ENCODE assay signal across 14 cellular contexts in the genomic region with DNA sequence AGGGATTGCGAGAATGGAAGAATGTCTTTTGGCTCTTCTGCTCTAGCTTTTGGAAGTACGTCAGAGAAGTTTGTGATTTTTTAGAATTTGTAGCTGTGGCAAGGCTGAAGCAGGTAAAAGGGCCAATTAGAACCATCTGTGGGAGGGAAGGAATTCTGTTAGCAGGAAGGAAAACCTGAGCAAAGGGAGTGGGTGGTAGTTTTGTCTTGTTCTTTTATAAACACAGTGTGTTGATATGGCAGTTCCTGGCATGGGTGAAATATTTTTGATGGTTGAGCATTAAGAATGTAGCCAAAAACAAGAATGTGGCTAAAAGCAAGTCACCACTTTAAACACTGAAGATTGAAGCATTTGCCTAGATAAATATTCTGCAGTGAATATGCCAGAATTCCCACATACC. TPM values are rescaled to one million over a fixed set of nuclear protein-coding genes. Genes with fewer than 3 reads are reported as not detected.
DNase-seq lines count a peak whose midpoint lies in the region; ATAC-seq, FAIRE-seq and TF ChIP-seq lines count a peak whose summit lies in the region.
"Had no signal": no experiment of that assay in that cellular context is flagged by ENCODE, and none has a peak within 500 bp of the region (broad histone marks: within the 10 kb centered on the region; RNA-seq: fewer than 3 reads in every experiment).

No MANE protein-coding gene starts in this region.

- DNase-seq in cardiac muscle cell (ENCODE audit: low read depth in 1 of 2, low spot score in 1 of 2) (no peak), left ventricle myocardium inferior (no peak), H1 (ENCODE audit: low read depth in 1 of 2, low spot score in 2 of 2) (no peak), psoas muscle (no peak), D721Med (ENCODE audit: insufficient read length, low spot score) (no peak), GM03348 (ENCODE audit: low spot score) (no peak), sigmoid colon (no peak), vagina (ENCODE audit: extremely low spot score in 2 of 2) (no peak)
- DNase-seq: activated CD4-positive, alpha-beta T cell treated with anti-CD3 and anti-CD28 coated beads, Interleukin-2, amount 50 U/mL, for 48 hours; CD4-positive, alpha-beta T cell; NCI-H187 treated with DMSO at 0.1 percent for 48 hours; NCI-H446 had no signal

- H3K79me2 ChIP-seq in H1 (ENCODE audit: control insufficient read depth in 1 of 2, insufficient read depth in 2 of 2, low read length in 2 of 2): peaks cover 0 to 46% of the 10 kb centered on the region in 2 experiments; a peak in 3 of 4 replicates

- no peak overlapping the region for H3K18ac ChIP-seq in H1 (ENCODE audit: extremely low read depth, low read length)

- H2BK20ac ChIP-seq in H1 (ENCODE audit: low read length): no peak overlapping the region

- H3K36me3 ChIP-seq in cardiac muscle cell (peaks cover 6% of the 10 kb centered on the region), left ventricle myocardium inferior (peaks cover 24% of the 10 kb centered on the region), H1 (ENCODE audit: control insufficient read depth in 2 of 4, insufficient read depth in 4 of 4, low read length in 3 of 4) (peaks cover 0 to 11% (median 0%) of the 10 kb centered on the region in 4 experiments; a peak in 2 of 8 replicates), psoas muscle (ENCODE audit: insufficient read depth in 1 of 2, low read depth in 1 of 2) (peaks cover 0 to 29% of the 10 kb centered on the region in 2 donors), sigmoid colon (peaks cover 0 to 30% (median 1%) of the 10 kb centered on the region in 4 donors), vagina (no peaks in the 10 kb centered on the region)

- H3K4ac ChIP-seq in H1 (replicated peaks; ENCODE audit: insufficient read length, low read depth, low read length): no peak overlapping the region

- no peaks in the 10 kb centered on the region; the same call in 1 of the 2 replicates for H3K79me1 ChIP-seq in H1 (ENCODE audit: low read depth, low read length)

- H3K27me3 ChIP-seq in cardiac muscle cell (no peaks in the 10 kb centered on the region), left ventricle myocardium inferior (ENCODE audit: low read depth) (no peaks in the 10 kb centered on the region), H1 (replicated peaks in 1 of 4; ENCODE audit: control insufficient read depth in 3 of 4, extremely low read depth in 1 of 4, insufficient read depth in 3 of 4, low read length in 3 of 4) (no peaks in the 10 kb centered on the region), psoas muscle (ENCODE audit: insufficient read depth in 3 of 3, low read length in 2 of 3) (no peaks in the 10 kb centered on the region), sigmoid colon (no peaks in the 10 kb centered on the region), vagina (no peaks in the 10 kb centered on the region)

- H4K5ac ChIP-seq in H1 (ENCODE audit: insufficient read length, low read depth, low read length): no peak overlapping the region

- peaks cover 2 to 6% of the 10 kb centered on the region in 2 experiments for H4K20me1 ChIP-seq in H1 (replicated peaks in 1 of 2; ENCODE audit: control insufficient read depth in 1 of 2, insufficient read depth in 2 of 2, low read length in 2 of 2)

- no peak overlapping the region for H3K9ac ChIP-seq in H1 (replicated peaks in 1 of 4; ENCODE audit: extremely low read depth in 1 of 4, low read depth in 3 of 4, low read length in 3 of 4)

- TF ChIP-seq POLR2A in H1 (IDR thresholded peaks at IDR 0.05; ENCODE audit: control extremely low read depth in 1 of 2, low read depth in 2 of 2, low read length in 2 of 2): no peak
- TF ChIP-seq POLR2A in sigmoid colon (IDR thresholded peaks at IDR 0.05): no peak
- TF ChIP-seq POLR2A in vagina (IDR thresholded peaks at IDR 0.05): no peak

- H4K8ac ChIP-seq in H1 (ENCODE audit: extremely low read depth, insufficient read depth, low read length): no peak overlapping the region

- H3K27ac ChIP-seq in cardiac muscle cell (peak overlapping the region; percentile 6), left ventricle myocardium inferior (replicated peaks) (no peak overlapping the region), H1 (ENCODE audit: low read depth, low read length) (0 out of 2 replicates have a peak overlapping the region, but pooled peaks have one; percentile 33), psoas muscle (peak overlapping the region; percentile 98), sigmoid colon (peak overlapping the region in 2 of 4 donors; percentile 30 to 51), vagina (no peak overlapping the region)

- no peak overlapping the region for H3K4me2 ChIP-seq in H1 (ENCODE audit: insufficient read depth in 1 of 2, low read depth in 2 of 2, low read length in 2 of 2)

- H3K4me3 ChIP-seq in cardiac muscle cell (no peak overlapping the region), left ventricle myocardium inferior (no peak overlapping the region), H1 (ENCODE audit: extremely low read depth in 1 of 4, insufficient read depth in 2 of 4, low read depth in 3 of 4, low read length in 4 of 4) (no peak overlapping the region), psoas muscle (no peak overlapping the region), sigmoid colon (no peak overlapping the region), vagina (no peak overlapping the region)

- TF ChIP-seq EP300 in H1 (IDR thresholded peaks at IDR 0.05; ENCODE audit: borderline replicate concordance in 1 of 2, low read depth in 2 of 2, low read length in 2 of 2) (no peak), sigmoid colon (IDR thresholded peaks at IDR 0.05) (no peak)

- peak overlapping the region; percentile 60 for H2BK5ac ChIP-seq in H1 (ENCODE audit: low read depth, low read length)

- H3K56ac ChIP-seq in H1 (replicated peaks; ENCODE audit: insufficient read length, low read depth, low read length): no peak overlapping the region

- intact Hi-C loops in left ventricle myocardium inferior (cut with micrococcal nuclease): no loop called here
- intact Hi-C loops in psoas muscle (cut with DNase I): no loop called here
- intact Hi-C loops in sigmoid colon (cut with DNase I): no loop called here
- intact Hi-C loops in vagina (cut with DNase I): no loop called here

- no peak overlapping the region for H2AK5ac ChIP-seq in H1 (ENCODE audit: low read depth, low read length)

- no peak overlapping the region for H4K91ac ChIP-seq in H1 (replicated peaks; ENCODE audit: insufficient read length, low read length)

- no peaks in the 10 kb centered on the region for H3K23me2 ChIP-seq in H1 (ENCODE audit: low read depth, low read length)

- H2BK12ac ChIP-seq in H1 (ENCODE audit: low read depth, low read length): no peak overlapping the region

- H2AFZ ChIP-seq in H1 (ENCODE audit: low read length): no peak overlapping the region

- no peak for ATAC-seq in psoas muscle
- ATAC-seq: stimulated activated memory B cell treated with anti-CD40 and anti-IgM and Interleukin-4, amounts not matched to agents 10 μg/mL and 1 μg/mL and 100 μg/mL, for 72 hours had no signal

- CTCF ChIA-PET in H1 (lab: Charles Lee; ENCODE audit: partially characterized antibody): interaction anchor here (0.8 to 2.8 kb wide), 6 partner anchors 12 to 207 kb away, joined by 3 to 9 read pairs (median 4); no protein-coding TSS in a partner anchor

- no peak overlapping the region for H3K14ac ChIP-seq in H1 (ENCODE audit: insufficient read length)

- H2BK15ac ChIP-seq in H1 (ENCODE audit: low read length): no peak overlapping the region

- POLR2A ChIA-PET in H1 (lab: Charles Lee; ENCODE audit: partially characterized antibody): interaction anchor here (0.6 to 1.6 kb wide), 6 partner anchors 11 to 65 kb away, joined by 3 read pairs; a partner anchor contains a TSS

- no peak for TF ChIP-seq RAD21 in H1 (IDR thresholded peaks at IDR 0.05 in 1 of 2, conservative IDR thresholded peaks at IDR 0.05 in 1 of 2; ENCODE audit: low read depth in 2 of 2, low read length in 2 of 2)

- no peak for TF ChIP-seq CTCF in cardiac muscle cell (IDR thresholded peaks at IDR 0.05; ENCODE audit: low read depth, low read length)
- no peak for TF ChIP-seq CTCF in left ventricle myocardium inferior (IDR thresholded peaks at IDR 0.05; ENCODE audit: borderline replicate concordance)
- TF ChIP-seq CTCF in H1 (IDR thresholded peaks at IDR 0.05; ENCODE audit: control extremely low read depth in 1 of 3, insufficient read depth in 1 of 3, low read depth in 1 of 3, low read length in 3 of 3): no peak
- no peak for TF ChIP-seq CTCF in psoas muscle (IDR thresholded peaks at IDR 0.05)
- TF ChIP-seq CTCF in D721Med (IDR thresholded peaks at IDR 0.05; ENCODE audit: insufficient read depth, missing control alignments): no peak
- TF ChIP-seq CTCF in sigmoid colon (IDR thresholded peaks at IDR 0.05): no peak
- TF ChIP-seq CTCF in vagina (IDR thresholded peaks at IDR 0.05): no peak

- 91% methylated on average over 2 of the region's 2 CpGs; no CpG with 5 or more reads in 1 of the 2 experiments for WGBS in H1 (ENCODE audit: extremely low coverage in 1 of 2, insufficient coverage in 1 of 2, insufficient read length in 1 of 2, insufficient replicate concordance in 2 of 2, low coverage in 1 of 2, low lambda C conversion rate in 2 of 2, missing lambda C conversion rate in 1 of 2), 2 experiments
- 54 to 59% (median 54%) methylated on average over 2 of the region's 2 CpGs for WGBS in psoas muscle, 3 donors
- WGBS in sigmoid colon, 2 donors: 89% methylated on average over 2 of the region's 2 CpGs

- no peak overlapping the region for H2BK120ac ChIP-seq in H1 (replicated peaks; ENCODE audit: low read depth, low read length)

- H3K9me3 ChIP-seq in cardiac muscle cell (ENCODE audit: low read depth) (no peaks in the 10 kb centered on the region), left ventricle myocardium inferior (replicated peaks) (no peaks in the 10 kb centered on the region), H1 (ENCODE audit: insufficient read depth in 2 of 2, low read depth in 1 of 2, low read length in 1 of 2) (no peaks in the 10 kb centered on the region), psoas muscle (no peaks in the 10 kb centered on the region), sigmoid colon (no peaks in the 10 kb centered on the region), vagina (no peaks in the 10 kb centered on the region)

- H3K4me1 ChIP-seq in cardiac muscle cell (ENCODE audit: low read depth) (no peaks in the 10 kb centered on the region), left ventricle myocardium inferior (peaks cover 27% of the 10 kb centered on the region), H1 (replicated peaks in 1 of 4; ENCODE audit: control insufficient read depth in 3 of 4, insufficient read depth in 4 of 4, low read length in 3 of 4) (no peaks in the 10 kb centered on the region), psoas muscle (peaks cover 48% of the 10 kb centered on the region), sigmoid colon (peaks cover 0 to 34% (median 28%) of the 10 kb centered on the region in 4 donors), vagina (no peaks in the 10 kb centered on the region)

- no peak for FAIRE-seq in H1 (lab: Jason Lieb, UNC)
- no peak for FAIRE-seq in D721Med (lab: Jason Lieb, UNC)
- FAIRE-seq: endometrium had no signal

- no peak overlapping the region for H3K23ac ChIP-seq in H1 (ENCODE audit: insufficient read length)

RNA-seq across cellular contexts. Expression of a gene that starts 23.8 kb away (rescaled TPM):
- total RNA-seq in cardiac muscle cell: 185 and 194 TPM in 2 replicates
- 104 and 107 TPM in 2 replicates for polyA plus RNA-seq in cardiac muscle cell
- 117 TPM for total RNA-seq in left ventricle myocardium inferior
- 137 and 138 TPM in 2 replicates for total RNA-seq in H1 (2021; fragmentation: NEBNext Ultra II Directional; extraction: Animal tissue kit (Norgen Biotek cat#: 25700))
- 97.5 and 125 TPM in 2 replicates for polyA plus RNA-seq in H1 (2011; rRNA removed)
- polyA plus RNA-seq in H1 (2011; cell fraction: cytosol; rRNA removed): 73.3 TPM
- 117 TPM for polyA plus RNA-seq in H1 (2011; cell fraction: nucleus; rRNA removed)
- 64.9 to 94.3 TPM (median 86.3 TPM) in 4 replicates for polyA plus RNA-seq in H1 (2012, experiment 1 of 2)
- 106 TPM for polyA plus RNA-seq in H1 (2012, experiment 2 of 2)
- polyA plus RNA-seq in H1 (2013, experiment 1 of 2): 204 TPM
- polyA plus RNA-seq in H1 (2013, experiment 2 of 2): 192 TPM
- 188 and 262 TPM in 2 replicates for polyA minus RNA-seq in H1 (2011; rRNA and poly(A)+ RNA removed)
- 72.7 TPM for polyA minus RNA-seq in H1 (2011; cell fraction: cytosol; rRNA and poly(A)+ RNA removed)
- 49.7 TPM for polyA minus RNA-seq in H1 (2011; cell fraction: nucleus; rRNA and poly(A)+ RNA removed)
- total RNA-seq in psoas muscle: 100 to 1,000 TPM in 3 of 4 donors, 10 to 100 TPM in 1; 67.6 to 159 (median 139) TPM
- polyA plus RNA-seq in psoas muscle: 10 to 100 TPM; 35.1 to 73.2 (median 42.1) TPM
- total RNA-seq in sigmoid colon: 10 to 100 TPM; 42.8 to 73.4 (median 66.5) TPM
- polyA plus RNA-seq in sigmoid colon: 10 to 100 TPM in 1 of 3 donors, 1 to 10 TPM in 2; 4.2 to 42.7 (median 7.4) TPM
- 46.7 TPM for total RNA-seq in vagina

Comparison
In these comparisons a context has a peak if more than half of its experiments do, and no peak if none do; other contexts are left out.
1. H3K27ac ChIP-seq: peak in cardiac muscle cell (single experiment), H1 (single experiment) and psoas muscle (single experiment); none in left ventricle myocardium inferior (single experiment) and vagina (single experiment).